ENCODE assay signal across 14 cellular contexts in genomic region chr1:110343249-110343648, GRCh38. TPM values are rescaled to one million over a fixed set of nuclear protein-coding genes. Genes with fewer than 3 reads are reported as not detected.
DNase-seq lines count a peak whose midpoint lies in the region; ATAC-seq and TF ChIP-seq lines count a peak whose summit lies in the region.
"Had no signal": no experiment of that assay in that cellular context is flagged by ENCODE, and none has a peak within 500 bp of the region (broad histone marks: within the 10 kb centered on the region; RNA-seq: fewer than 3 reads in every experiment).

No MANE protein-coding gene starts in this region.

- POLR2A ChIA-PET in SK-N-SH (lab: Yijun Ruan, JAX) = interaction anchor here (0.5 kb wide), 1 partner anchor 15 kb away, joined by 3 read pairs; no protein-coding TSS in a partner anchor

- H3K9ac ChIP-seq in SK-N-SH (0 out of 2 replicates have a peak overlapping the region, but pooled peaks have one; percentile 49), Loucy (ENCODE audit: low read depth, low read length, poor library complexity, severe bottlenecking) (peak overlapping the region; percentile 85)

- peaks cover 61 to 79% of the 10 kb centered on the region in 2 experiments for H3K36me3 ChIP-seq in SK-N-SH (replicated peaks in 1 of 2; ENCODE audit: control insufficient read depth in 1 of 2, insufficient read depth in 2 of 2, low read length in 1 of 2)
- H3K36me3 ChIP-seq in Loucy (ENCODE audit: insufficient read depth, low read length) = peaks cover 63% of the 10 kb centered on the region
- H3K36me3 ChIP-seq in neuron (ENCODE audit: insufficient read depth, low read length) = peaks cover 64% of the 10 kb centered on the region

- no peak for ATAC-seq in SK-N-SH treated with all-trans-retinoic acid at 6 μM for 48 hours
- ATAC-seq: lower lobe of right lung had no signal

- H3F3A ChIP-seq in SK-N-SH (replicated peaks; ENCODE audit: insufficient read depth) (peaks cover 12% of the 10 kb centered on the region), Loucy (ENCODE audit: low read depth) (no peaks in the 10 kb centered on the region)

- TF ChIP-seq EP300 in SK-N-SH (IDR thresholded peaks at IDR 0.05; ENCODE audit: borderline replicate concordance in 1 of 2, low read depth in 1 of 2, low read length in 1 of 2) = no peak

- H3K27me3 ChIP-seq in SK-N-SH (ENCODE audit: insufficient read depth) (no peaks in the 10 kb centered on the region), Loucy (ENCODE audit: insufficient read depth, low read length, poor library complexity, severe bottlenecking) (no peaks in the 10 kb centered on the region), neuron (ENCODE audit: insufficient read depth, low read length) (no peaks in the 10 kb centered on the region)

- H3K79me2 ChIP-seq in SK-N-SH (ENCODE audit: insufficient read depth) (peaks cover 90% of the 10 kb centered on the region), Loucy (ENCODE audit: insufficient read depth, low read length) (peaks cover 90% of the 10 kb centered on the region)

- CTCF ChIA-PET in SK-N-SH (lab: Yijun Ruan, JAX) = interaction anchor here (1.0 to 1.4 kb wide), 2 partner anchors 117 to 136 kb away, joined by 3 to 4 read pairs; no protein-coding TSS in a partner anchor

- TF ChIP-seq RAD21 in SK-N-SH (IDR thresholded peaks at IDR 0.05; ENCODE audit: low read length) = no peak

- H2AFZ ChIP-seq in SK-N-SH (ENCODE audit: low read depth) = no peak overlapping the region; the same call in 1 of the 2 replicates
- no peak overlapping the region for H2AFZ ChIP-seq in Loucy (ENCODE audit: low read length)
- H2AFZ ChIP-seq in neuron (ENCODE audit: low read depth, low read length) = no peak overlapping the region

- no peak for TF ChIP-seq CTCF in SK-N-SH (IDR thresholded peaks at IDR 0.05)
- TF ChIP-seq CTCF in Loucy (conservative IDR thresholded peaks at IDR 0.05; ENCODE audit: low read length) = no peak
- TF ChIP-seq CTCF in coronary artery (IDR thresholded peaks at IDR 0.05) = no peak

- H3K4me2 ChIP-seq in SK-N-SH (peak overlapping the region; percentile 86), Loucy (ENCODE audit: low read depth, low read length, poor library complexity, severe bottlenecking) (peak overlapping the region; percentile 95)

- no peaks in the 10 kb centered on the region for H3K9me2 ChIP-seq in SK-N-SH
- no peaks in the 10 kb centered on the region for H3K9me2 ChIP-seq in Loucy (replicated peaks; ENCODE audit: low read depth, low read length)

- H3K9me3 ChIP-seq in SK-N-SH (no peaks in the 10 kb centered on the region), Loucy (ENCODE audit: insufficient read depth, low read depth, low read length) (no peaks in the 10 kb centered on the region), neuron (ENCODE audit: low read length) (peaks cover 4% of the 10 kb centered on the region)
- H3K9me3 ChIP-seq: lower lobe of right lung had no signal

- peak overlapping the region; percentile 15 to 50; a peak in 2 of 4 replicates for H3K4me3 ChIP-seq in SK-N-SH (ENCODE audit: low read depth in 2 of 2, low read length in 1 of 2)
- H3K4me3 ChIP-seq in Loucy (ENCODE audit: low read length, poor library complexity, severe bottlenecking) = peak overlapping the region; percentile 83
- H3K4me3 ChIP-seq in coronary artery = peak overlapping the region; percentile 38
- H3K4me3 ChIP-seq in neuron (ENCODE audit: low read length) = peak overlapping the region; percentile 38
- H3K4me3 ChIP-seq: lower lobe of right lung had no signal

- H3K27ac ChIP-seq in SK-N-SH (ENCODE audit: low read depth in 2 of 2, low read length in 1 of 2) = no peak overlapping the region
- no peak overlapping the region for H3K27ac ChIP-seq in coronary artery
- H3K27ac ChIP-seq: 22Rv1, lower lobe of right lung had no signal

- peaks cover 41 to 49% of the 10 kb centered on the region in 2 experiments for H3K4me1 ChIP-seq in SK-N-SH (ENCODE audit: control insufficient read depth in 1 of 2, insufficient read depth in 2 of 2, low read depth in 1 of 2, low read length in 1 of 2)
- H3K4me1 ChIP-seq in Loucy (ENCODE audit: insufficient read depth, low read length, poor library complexity, severe bottlenecking) = peaks cover 72% of the 10 kb centered on the region
- H3K4me1 ChIP-seq in neuron (ENCODE audit: insufficient read depth, low read length) = peaks cover 69% of the 10 kb centered on the region

- WGBS in SK-N-SH (ENCODE audit: low lambda C conversion rate) = 61% methylated on average over 2 of the region's 2 CpGs

- DNase-seq in SK-N-SH (no peak), coronary artery (ENCODE audit: low spot score) (no peak), SHP77 treated with DMSO at 0.1 percent for 48 hours (lab: John Stamatoyannopoulos, UW) (no peak), cortex of kidney (lab: John Stamatoyannopoulos, UW) (no peak)
- no peak for DNase-seq in stimulated activated CD4-positive, alpha-beta T cell treated with anti-CD3 and anti-CD28 coated beads, Interleukin-15, amount 100 ng/mL, for 24 hours
- DNase-seq: activated CD4-positive, CD25-positive, alpha-beta regulatory T cell treated with anti-CD3 and anti-CD28 coated beads, Interleukin-2, amount 50 U/mL, for 72 hours; amygdala; GOT3; lower lobe of right lung; retina had no signal

- peaks cover 78% of the 10 kb centered on the region for H4K20me1 ChIP-seq in SK-N-SH (ENCODE audit: insufficient read depth)
- peaks cover 88% of the 10 kb centered on the region for H4K20me1 ChIP-seq in Loucy (ENCODE audit: insufficient read depth, low read length, poor library complexity, severe bottlenecking)

TF ChIP-seq in SK-N-SH, 30 proteins besides CTCF, POLR2A, EP300 and RAD21 (continues in another document):
- TF ChIP-seq, protein P1, sequence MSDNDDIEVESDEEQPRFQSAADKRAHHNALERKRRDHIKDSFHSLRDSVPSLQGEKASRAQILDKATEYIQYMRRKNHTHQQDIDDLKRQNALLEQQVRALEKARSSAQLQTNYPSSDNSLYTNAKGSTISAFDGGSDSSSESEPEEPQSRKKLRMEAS (IDR thresholded peaks at IDR 0.05; ENCODE audit: low read depth) = no peak
- TF ChIP-seq ELF1 (IDR thresholded peaks at IDR 0.05) (no peak), RFX5 (IDR thresholded peaks at IDR 0.05; ENCODE audit: low read length) (no peak)

TF ChIP-seq in SK-N-SH treated with all-trans-retinoic acid at 6 μM for 48 hours, 23 proteins besides CTCF, POLR2A, EP300 and RAD21:
- TF ChIP-seq CSDC2 (CRISPR knock-in tag; IDR thresholded peaks at IDR 0.05) = no peak
- no peak for TF ChIP-seq OSR1 (CRISPR knock-in tag; IDR thresholded peaks at IDR 0.05)
- TF ChIP-seq, protein P2, sequence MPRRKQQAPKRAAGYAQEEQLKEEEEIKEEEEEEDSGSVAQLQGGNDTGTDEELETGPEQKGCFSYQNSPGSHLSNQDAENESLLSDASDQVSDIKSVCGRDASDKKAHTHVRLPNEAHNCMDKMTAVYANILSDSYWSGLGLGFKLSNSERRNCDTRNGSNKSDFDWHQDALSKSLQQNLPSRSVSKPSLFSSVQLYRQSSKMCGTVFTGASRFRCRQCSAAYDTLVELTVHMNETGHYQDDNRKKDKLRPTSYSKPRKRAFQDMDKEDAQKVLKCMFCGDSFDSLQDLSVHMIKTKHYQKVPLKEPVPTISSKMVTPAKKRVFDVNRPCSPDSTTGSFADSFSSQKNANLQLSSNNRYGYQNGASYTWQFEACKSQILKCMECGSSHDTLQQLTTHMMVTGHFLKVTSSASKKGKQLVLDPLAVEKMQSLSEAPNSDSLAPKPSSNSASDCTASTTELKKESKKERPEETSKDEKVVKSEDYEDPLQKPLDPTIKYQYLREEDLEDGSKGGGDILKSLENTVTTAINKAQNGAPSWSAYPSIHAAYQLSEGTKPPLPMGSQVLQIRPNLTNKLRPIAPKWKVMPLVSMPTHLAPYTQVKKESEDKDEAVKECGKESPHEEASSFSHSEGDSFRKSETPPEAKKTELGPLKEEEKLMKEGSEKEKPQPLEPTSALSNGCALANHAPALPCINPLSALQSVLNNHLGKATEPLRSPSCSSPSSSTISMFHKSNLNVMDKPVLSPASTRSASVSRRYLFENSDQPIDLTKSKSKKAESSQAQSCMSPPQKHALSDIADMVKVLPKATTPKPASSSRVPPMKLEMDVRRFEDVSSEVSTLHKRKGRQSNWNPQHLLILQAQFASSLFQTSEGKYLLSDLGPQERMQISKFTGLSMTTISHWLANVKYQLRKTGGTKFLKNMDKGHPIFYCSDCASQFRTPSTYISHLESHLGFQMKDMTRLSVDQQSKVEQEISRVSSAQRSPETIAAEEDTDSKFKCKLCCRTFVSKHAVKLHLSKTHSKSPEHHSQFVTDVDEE (CRISPR knock-in tag; IDR thresholded peaks at IDR 0.05) = no peak
- no peak for TF ChIP-seq ESRRG (CRISPR knock-in tag; IDR thresholded peaks at IDR 0.05)
- no peak for TF ChIP-seq ZNF70 (CRISPR knock-in tag; IDR thresholded peaks at IDR 0.05)
- no peak for TF ChIP-seq GLIS3 (CRISPR knock-in tag; IDR thresholded peaks at IDR 0.05)
TF ChIP-seq in SK-N-SH treated with all-trans-retinoic acid at 6 μM for 48 hours: peak in this region for 0.

RNA-seq across cellular contexts. Expression of gene RBM15, which starts 4.1 kb away (rescaled TPM):
- 3.8 and 4.7 TPM in 2 replicates for polyA plus RNA-seq in SK-N-SH (2012; rRNA removed)
- polyA plus RNA-seq in SK-N-SH (2012; cell fraction: cytosol; rRNA removed) = 2.6 and 3.5 TPM in 2 replicates
- polyA plus RNA-seq in SK-N-SH (2012; cell fraction: nucleus; rRNA removed) = 6.0 and 7.0 TPM in 2 replicates

RNA-seq across cellular contexts. Expression of gene SLC16A4, which starts 47.6 kb away (rescaled TPM):
- 3.0 and 5.2 TPM in 2 replicates for polyA plus RNA-seq in SK-N-SH (2012; rRNA removed)
- polyA plus RNA-seq in SK-N-SH (2012; cell fraction: cytosol; rRNA removed) = 5.5 and 5.8 TPM in 2 replicates
- polyA plus RNA-seq in SK-N-SH (2012; cell fraction: nucleus; rRNA removed) = 1.4 and 3.2 TPM in 2 replicates

Comparison
In these comparisons a context has a peak if more than half of its experiments do, and no peak if none do; other contexts are left out.
1. H3K4me3 ChIP-seq: peak in every context shown above with its lines; median percentile 83 in Loucy; 38 in coronary artery; 38 in neuron; 32 in SK-N-SH.